Comparison of ENCODE assay signal across 1 cellular context in genomic region chrX:39730671-39731389, GRCh38.
TF ChIP-seq lines count a peak whose summit lies in the region.

No MANE protein-coding gene starts in this region.

TF ChIP-seq in GM23338, 12 proteins besides CTCF, POLR2A, EP300 and RAD21 (continued from another document):
- TF ChIP-seq ZNF462 (CRISPR knock-in tag; IDR thresholded peaks at IDR 0.05): no peak
- no peak for TF ChIP-seq EZH2phosphoT487 (IDR thresholded peaks at IDR 0.05; ENCODE audit: unreplicated experiment)
- TF ChIP-seq ZNF114 (CRISPR knock-in tag; IDR thresholded peaks at IDR 0.05): no peak
